32 cellular contexts compared by ENCODE assay signal in the genomic region with DNA sequence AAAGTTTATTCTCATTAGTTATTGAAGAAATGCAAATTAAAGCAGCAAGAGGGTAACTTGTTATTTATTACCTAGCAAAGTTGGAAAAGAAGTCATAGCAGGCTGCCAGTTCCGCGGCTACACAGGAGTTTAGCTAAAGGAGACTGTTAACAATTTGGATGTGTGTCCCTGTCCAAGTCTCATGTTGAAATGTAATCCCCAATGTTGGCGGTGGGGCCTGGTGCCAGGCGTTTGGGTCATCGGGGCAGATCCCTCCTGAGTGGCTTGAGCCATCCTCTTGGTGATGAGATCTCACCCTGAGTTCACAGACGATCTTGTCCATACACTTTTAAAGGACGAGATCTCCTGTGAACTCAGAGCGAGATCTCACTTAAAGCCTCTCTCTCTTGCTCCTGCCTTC.
"Had no signal": no experiment of that assay in that cellular context is flagged by ENCODE, and none has a peak within 500 bp of the region (broad histone marks: within the 10 kb centered on the region; RNA-seq: fewer than 3 reads in every experiment).

No MANE protein-coding gene starts in this region.

- H3K27ac ChIP-seq: adrenal gland, body of pancreas, brain microvascular endothelial cell, breast epithelium, VCaP had no signal

- DNase-seq: activated B cell treated with CpG ODN at 0.5 μM for 24 hours; activated CD4-positive, alpha-beta memory T cell treated with anti-CD3 and anti-CD28 coated beads, Interleukin-2, amount 10 ng/mL, durations not matched to agents 7 days and 5 days; activated CD4-positive, alpha-beta T cell treated with anti-CD3 and anti-CD28 coated beads for 4 hours; activated CD4-positive, alpha-beta T cell treated with anti-CD3 and anti-CD28 coated beads, Interleukin-2, amount 10 ng/mL, durations not matched to agents 24 days and 14 days; activated CD4-positive, alpha-beta T cell treated with anti-CD3 and anti-CD28 coated beads, Interleukin-2, amount 50 U/mL, for 48 hours; activated CD4-positive, CD25-positive, alpha-beta regulatory T cell treated with anti-CD3 and anti-CD28 coated beads, Interleukin-2, amount 50 U/mL, for 72 hours; activated CD8-positive, alpha-beta memory T cell treated with anti-CD3 and anti-CD28 coated beads for 24 hours; activated CD8-positive, alpha-beta memory T cell treated with anti-CD3 and anti-CD28 coated beads, Interleukin-2, amount 10 ng/mL, durations not matched to agents 7 days and 5 days; activated CD8-positive, alpha-beta memory T cell treated with anti-CD3 and anti-CD28 coated beads, Interleukin-2, amount 50 U/mL, for 48 hours; activated CD8-positive, alpha-beta T cell treated with anti-CD3 and anti-CD28 coated beads, Interleukin-2, amount 10 ng/mL, durations not matched to agents 7 days and 5 days; activated effector memory CD4-positive, alpha-beta T cell treated with Interleukin-2 at 50 U/mL for 16 hours; activated gamma-delta T cell; activated naive CD4-positive, alpha-beta T cell treated with anti-CD3 and anti-CD28 coated beads, Interleukin-2, amount 10 ng/mL, durations not matched to agents 7 days and 5 days; activated naive CD4-positive, alpha-beta T cell treated with Interleukin-2 at 50 U/mL for 16 hours; activated naive CD8-positive, alpha-beta T cell treated with anti-CD3 and anti-CD28 coated beads for 36 hours; activated T-cell treated with anti-CD3 and anti-CD28 coated beads, Interleukin-2, amount 50 U/mL, for 24 hours; activated T-cell treated with anti-CD3 and anti-CD28 coated beads, Interleukin-2, amount 50 U/mL, for 48 hours; adrenal gland; amniotic stem cell; aorta; body of pancreas; brain microvascular endothelial cell; central memory CD4-positive, alpha-beta T cell; T-helper 17 cell; T-helper 9 cell had no signal

- H3K4me3 Mint-ChIP-seq: activated B cell treated with CpG ODN at 0.5 μM for 24 hours; activated CD4-positive, alpha-beta memory T cell treated with anti-CD3 and anti-CD28 coated beads, Interleukin-2, amount 10 ng/mL, durations not matched to agents 7 days and 5 days; activated CD4-positive, alpha-beta T cell treated with anti-CD3 and anti-CD28 coated beads, Interleukin-2, amount 10 ng/mL, durations not matched to agents 24 days and 14 days; activated CD8-positive, alpha-beta memory T cell treated with anti-CD3 and anti-CD28 coated beads, Interleukin-2, amount 10 ng/mL, durations not matched to agents 7 days and 5 days; activated CD8-positive, alpha-beta T cell treated with anti-CD3 and anti-CD28 coated beads, Interleukin-2, amount 10 ng/mL, durations not matched to agents 7 days and 5 days; activated naive CD4-positive, alpha-beta T cell treated with anti-CD3 and anti-CD28 coated beads, Interleukin-2, amount 10 ng/mL, durations not matched to agents 7 days and 5 days; activated naive CD8-positive, alpha-beta T cell treated with anti-CD3 and anti-CD28 coated beads for 36 hours; activated T-cell treated with anti-CD3 and anti-CD28 coated beads, Interleukin-2, amount 50 U/mL, for 24 hours; T-helper 17 cell; T-helper 2 cell treated with Interferon-gamma antibody and Interleukin-4, amounts not matched to agents 5 μg/mL and 100 μg/mL, for 36 hours had no signal

- H3K9me3 ChIP-seq: adrenal gland, body of pancreas, breast epithelium had no signal

- H3K4me1 ChIP-seq: adrenal gland, body of pancreas, breast epithelium had no signal

- H3K36me3 Mint-ChIP-seq: activated CD8-positive, alpha-beta memory T cell treated with anti-CD3 and anti-CD28 coated beads, Interleukin-2, amount 10 ng/mL, durations not matched to agents 7 days and 5 days; activated naive CD4-positive, alpha-beta T cell treated with anti-CD3 and anti-CD28 coated beads, Interleukin-2, amount 10 ng/mL, durations not matched to agents 7 days and 5 days; activated naive CD4-positive, alpha-beta T cell treated with anti-CD3 and anti-CD28 coated beads, Interleukin-2, amount 50 U/mL, for 72 hours; activated naive CD8-positive, alpha-beta T cell treated with anti-CD3 and anti-CD28 coated beads for 36 hours had no signal

- H3K9me3 Mint-ChIP-seq: activated B cell treated with CpG ODN at 0.5 μM for 24 hours; activated CD4-positive, alpha-beta memory T cell treated with anti-CD3 and anti-CD28 coated beads, Interleukin-2, amount 10 ng/mL, durations not matched to agents 7 days and 5 days; activated CD4-positive, alpha-beta T cell treated with anti-CD3 and anti-CD28 coated beads, Interleukin-2, amount 10 ng/mL, durations not matched to agents 24 days and 14 days; activated naive CD4-positive, alpha-beta T cell treated with anti-CD3 and anti-CD28 coated beads, Interleukin-2, amount 10 ng/mL, durations not matched to agents 7 days and 5 days; activated naive CD4-positive, alpha-beta T cell treated with anti-CD3 and anti-CD28 coated beads, Interleukin-2, amount 50 U/mL, for 72 hours; activated naive CD8-positive, alpha-beta T cell treated with anti-CD3 and anti-CD28 coated beads for 36 hours; activated T-cell treated with anti-CD3 and anti-CD28 coated beads, Interleukin-2, amount 50 U/mL, for 24 hours; activated T-helper 2 cell treated with anti-CD3 and anti-CD28 coated beads, Interferon-gamma antibody, Interleukin-2, Interleukin-4, amounts not matched to agents 10 μg/mL and 5 μg/mL and 100 μg/mL, durations not matched to agents 14 hours and 24 hours and 36 hours; T-helper 2 cell treated with Interferon-gamma antibody and Interleukin-4, amounts not matched to agents 5 μg/mL and 100 μg/mL, for 36 hours had no signal

- H3K4me3 ChIP-seq: adrenal gland, body of pancreas, breast epithelium had no signal

- H3K36me3 ChIP-seq: adrenal gland, brain microvascular endothelial cell, breast epithelium had no signal

- ATAC-seq: activated CD8-positive, alpha-beta memory T cell treated with anti-CD3 and anti-CD28 coated beads, Interleukin-2, amount 10 ng/mL, durations not matched to agents 7 days and 5 days; activated CD8-positive, alpha-beta T cell treated with anti-CD3 and anti-CD28 coated beads, Interleukin-2, amount 10 ng/mL, durations not matched to agents 7 days and 5 days; activated naive CD4-positive, alpha-beta T cell treated with anti-CD3 and anti-CD28 coated beads, Interleukin-2, amount 50 U/mL, for 72 hours; body of pancreas; T-helper 17 cell had no signal

- H3K27me3 ChIP-seq: adrenal gland, body of pancreas, brain microvascular endothelial cell, breast epithelium had no signal

- FAIRE-seq: astrocyte, TTC549 had no signal

- H3K27ac Mint-ChIP-seq: activated B cell treated with CpG ODN at 0.5 μM for 24 hours; activated CD4-positive, alpha-beta memory T cell treated with anti-CD3 and anti-CD28 coated beads, Interleukin-2, amount 10 ng/mL, durations not matched to agents 7 days and 5 days; activated CD4-positive, alpha-beta T cell treated with anti-CD3 and anti-CD28 coated beads, Interleukin-2, amount 10 ng/mL, durations not matched to agents 24 days and 14 days; activated CD8-positive, alpha-beta memory T cell treated with anti-CD3 and anti-CD28 coated beads, Interleukin-2, amount 10 ng/mL, durations not matched to agents 7 days and 5 days; activated CD8-positive, alpha-beta T cell treated with anti-CD3 and anti-CD28 coated beads, Interleukin-2, amount 10 ng/mL, durations not matched to agents 7 days and 5 days; activated naive CD4-positive, alpha-beta T cell treated with anti-CD3 and anti-CD28 coated beads, Interleukin-2, amount 10 ng/mL, durations not matched to agents 7 days and 5 days; activated naive CD4-positive, alpha-beta T cell treated with anti-CD3 and anti-CD28 coated beads, Interleukin-2, amount 50 U/mL, for 72 hours; activated naive CD8-positive, alpha-beta T cell treated with anti-CD3 and anti-CD28 coated beads for 36 hours; activated T-cell treated with anti-CD3 and anti-CD28 coated beads, Interleukin-2, amount 50 U/mL, for 24 hours; activated T-helper 2 cell treated with anti-CD3 and anti-CD28 coated beads, Interferon-gamma antibody, Interleukin-2, Interleukin-4, amounts not matched to agents 10 μg/mL and 5 μg/mL and 100 μg/mL, durations not matched to agents 14 hours and 24 hours and 36 hours; T-helper 17 cell; T-helper 2 cell treated with Interferon-gamma antibody and Interleukin-4, amounts not matched to agents 5 μg/mL and 100 μg/mL, for 36 hours had no signal

- H3K27me3 Mint-ChIP-seq: activated B cell treated with CpG ODN at 0.5 μM for 24 hours; activated CD4-positive, alpha-beta memory T cell treated with anti-CD3 and anti-CD28 coated beads, Interleukin-2, amount 10 ng/mL, durations not matched to agents 7 days and 5 days; activated CD4-positive, alpha-beta T cell treated with anti-CD3 and anti-CD28 coated beads, Interleukin-2, amount 10 ng/mL, durations not matched to agents 24 days and 14 days; activated CD8-positive, alpha-beta memory T cell treated with anti-CD3 and anti-CD28 coated beads, Interleukin-2, amount 10 ng/mL, durations not matched to agents 7 days and 5 days; activated naive CD4-positive, alpha-beta T cell treated with anti-CD3 and anti-CD28 coated beads, Interleukin-2, amount 10 ng/mL, durations not matched to agents 7 days and 5 days; T-helper 17 cell had no signal

- H3K4me1 Mint-ChIP-seq: activated B cell treated with CpG ODN at 0.5 μM for 24 hours; activated CD4-positive, alpha-beta memory T cell treated with anti-CD3 and anti-CD28 coated beads, Interleukin-2, amount 10 ng/mL, durations not matched to agents 7 days and 5 days; activated CD4-positive, alpha-beta T cell treated with anti-CD3 and anti-CD28 coated beads, Interleukin-2, amount 10 ng/mL, durations not matched to agents 24 days and 14 days; activated CD8-positive, alpha-beta memory T cell treated with anti-CD3 and anti-CD28 coated beads, Interleukin-2, amount 10 ng/mL, durations not matched to agents 7 days and 5 days; activated naive CD4-positive, alpha-beta T cell treated with anti-CD3 and anti-CD28 coated beads, Interleukin-2, amount 10 ng/mL, durations not matched to agents 7 days and 5 days; activated naive CD8-positive, alpha-beta T cell treated with anti-CD3 and anti-CD28 coated beads for 36 hours; T-helper 17 cell had no signal
